ENCODE assay signal across 19 cellular contexts in genomic region chr7:142638581-142638980, GRCh38.
A peak's percentile ranks its signal among the peaks of the same experiment; 100 is the strongest.
DNase-seq lines count a peak whose midpoint lies in the region; ATAC-seq and TF ChIP-seq lines count a peak whose summit lies in the region.
"Had no signal": no experiment of that assay in that cellular context is flagged by ENCODE, and none has a peak within 500 bp of the region (broad histone marks: within the 10 kb centered on the region; RNA-seq: fewer than 3 reads in every experiment).

No MANE protein-coding gene starts in this region.

- H4K20me1 ChIP-seq in SK-N-SH (ENCODE audit: insufficient read depth): no peaks in the 10 kb centered on the region

- POLR2A ChIA-PET in SK-N-SH (lab: Yijun Ruan, JAX): no interaction called here

- WGBS in SK-N-SH (ENCODE audit: low lambda C conversion rate): 50% methylated on average over 4 of the region's 4 CpGs

- no peak for TF ChIP-seq RAD21 in SK-N-SH (IDR thresholded peaks at IDR 0.05; ENCODE audit: low read length)

- H3K36me3 Mint-ChIP-seq in activated T-cell treated with anti-CD3 and anti-CD28 coated beads, Interleukin-2, amount 50 U/mL, for 24 hours (ENCODE audit: low read depth): peaks cover 2% of the 10 kb centered on the region
- H3K36me3 Mint-ChIP-seq in activated naive CD8-positive, alpha-beta T cell: no peaks in the 10 kb centered on the region
- peaks cover 2% of the 10 kb centered on the region for H3K36me3 Mint-ChIP-seq in activated naive CD8-positive, alpha-beta T cell treated with anti-CD3 and anti-CD28 coated beads for 36 hours
- H3K36me3 Mint-ChIP-seq: CD8-positive, alpha-beta T cell had no signal

- ATAC-seq in SK-N-SH treated with all-trans-retinoic acid at 6 μM for 48 hours (no peak), GM18909 (IDR thresholded peaks at IDR 0.05; ENCODE audit: poor library complexity, unreplicated experiment) (no peak)
- ATAC-seq: A549; CD8-positive, alpha-beta T cell had no signal

- no peak overlapping the region for H3K9ac ChIP-seq in SK-N-SH
- H3K9ac ChIP-seq: GM23248 had no signal

- no peaks in the 10 kb centered on the region for H3K36me3 ChIP-seq in SK-N-SH (replicated peaks in 1 of 2; ENCODE audit: control insufficient read depth in 1 of 2, insufficient read depth in 2 of 2, low read length in 1 of 2)

- no peaks in the 10 kb centered on the region for H3K9me3 Mint-ChIP-seq in activated T-cell treated with anti-CD3 and anti-CD28 coated beads, Interleukin-2, amount 50 U/mL, for 24 hours
- no peaks in the 10 kb centered on the region for H3K9me3 Mint-ChIP-seq in activated naive CD8-positive, alpha-beta T cell (ENCODE audit: low read depth)
- H3K9me3 Mint-ChIP-seq in activated naive CD8-positive, alpha-beta T cell treated with anti-CD3 and anti-CD28 coated beads for 36 hours: no peaks in the 10 kb centered on the region
- H3K9me3 Mint-ChIP-seq: CD8-positive, alpha-beta T cell had no signal

- H3K27me3 ChIP-seq in SK-N-SH (ENCODE audit: insufficient read depth): peaks cover 9% of the 10 kb centered on the region; the same call in 1 of the 2 replicates

- no peak overlapping the region for H3K4me2 ChIP-seq in SK-N-SH
- H3K4me2 ChIP-seq: A549 had no signal

- H3K27ac Mint-ChIP-seq in activated T-cell treated with anti-CD3 and anti-CD28 coated beads, Interleukin-2, amount 50 U/mL, for 24 hours: peak overlapping the region; percentile 18
- H3K27ac Mint-ChIP-seq in activated naive CD8-positive, alpha-beta T cell: no peak overlapping the region
- H3K27ac Mint-ChIP-seq in activated naive CD8-positive, alpha-beta T cell treated with anti-CD3 and anti-CD28 coated beads for 36 hours: no peak overlapping the region
- H3K27ac Mint-ChIP-seq: CD8-positive, alpha-beta T cell had no signal

- no peak overlapping the region for H3K4me3 Mint-ChIP-seq in activated T-cell treated with anti-CD3 and anti-CD28 coated beads, Interleukin-2, amount 50 U/mL, for 24 hours
- H3K4me3 Mint-ChIP-seq in activated naive CD8-positive, alpha-beta T cell: peak overlapping the region; percentile 47
- H3K4me3 Mint-ChIP-seq in activated naive CD8-positive, alpha-beta T cell treated with anti-CD3 and anti-CD28 coated beads for 36 hours: no peak overlapping the region
- H3K4me3 Mint-ChIP-seq: CD8-positive, alpha-beta T cell had no signal

- CTCF ChIA-PET in SK-N-SH (lab: Yijun Ruan, JAX): interaction anchor here (2.4 to 11.2 kb wide), 3 partner anchors 7 to 147 kb away, joined by 5 to 488 read pairs (median 148); no protein-coding TSS in a partner anchor

- no peaks in the 10 kb centered on the region for H3F3A ChIP-seq in SK-N-SH (replicated peaks; ENCODE audit: insufficient read depth)

- no peak overlapping the region for H2AFZ ChIP-seq in SK-N-SH (ENCODE audit: low read depth)
- H2AFZ ChIP-seq: GM23248 had no signal

- H3K27me3 Mint-ChIP-seq in activated T-cell treated with anti-CD3 and anti-CD28 coated beads, Interleukin-2, amount 50 U/mL, for 24 hours: no peaks in the 10 kb centered on the region
- H3K27me3 Mint-ChIP-seq in activated naive CD8-positive, alpha-beta T cell: peaks cover 2% of the 10 kb centered on the region
- peaks cover 6% of the 10 kb centered on the region for H3K27me3 Mint-ChIP-seq in activated naive CD8-positive, alpha-beta T cell treated with anti-CD3 and anti-CD28 coated beads for 36 hours

- H3K27ac ChIP-seq in SK-N-SH (ENCODE audit: low read depth in 2 of 2, low read length in 1 of 2): no peak overlapping the region
- H3K27ac ChIP-seq: 22Rv1, A549, C4-2B, GM23248 had no signal

- no peak overlapping the region for H3K4me3 ChIP-seq in SK-N-SH (ENCODE audit: low read depth in 2 of 2, low read length in 1 of 2)
- H3K4me3 ChIP-seq: A549, GM23248 had no signal

- no peak for TF ChIP-seq CTCF in SK-N-SH (IDR thresholded peaks at IDR 0.05)

- DNase-seq in SK-N-SH (no peak), globus pallidus (ENCODE audit: low spot score) (no peak)
- no peak for DNase-seq in activated T-cell treated with anti-CD3 and anti-CD28 coated beads, Interleukin-2, amount 50 U/mL, for 24 hours
- no peak for DNase-seq in activated T-cell treated with anti-CD3 and anti-CD28 coated beads, Interleukin-2, amount 50 U/mL, for 48 hours
- DNase-seq in activated naive CD8-positive, alpha-beta T cell treated with anti-CD3 and anti-CD28 coated beads for 36 hours: no peak
- DNase-seq: AML-193; CD8-positive, alpha-beta T cell; DMS 273 treated with DMSO at 0.1 percent for 48 hours; DMS53; DND-41; EL; GM23248; HCEC 1CT had no signal

- TF ChIP-seq EP300 in SK-N-SH (IDR thresholded peaks at IDR 0.05; ENCODE audit: borderline replicate concordance in 1 of 2, low read depth in 1 of 2, low read length in 1 of 2): no peak

- H3K4me1 ChIP-seq in SK-N-SH (ENCODE audit: control insufficient read depth in 1 of 2, insufficient read depth in 2 of 2, low read depth in 1 of 2, low read length in 1 of 2): no peaks in the 10 kb centered on the region
- H3K4me1 ChIP-seq: A549 had no signal

- no peaks in the 10 kb centered on the region for H3K9me3 ChIP-seq in SK-N-SH

- no peaks in the 10 kb centered on the region for H3K79me2 ChIP-seq in SK-N-SH (ENCODE audit: insufficient read depth)

- no peaks in the 10 kb centered on the region for H3K9me2 ChIP-seq in SK-N-SH

- peaks cover 15% of the 10 kb centered on the region for H3K4me1 Mint-ChIP-seq in activated T-cell treated with anti-CD3 and anti-CD28 coated beads, Interleukin-2, amount 50 U/mL, for 24 hours (ENCODE audit: low read depth)
- peaks cover 10% of the 10 kb centered on the region for H3K4me1 Mint-ChIP-seq in activated naive CD8-positive, alpha-beta T cell (ENCODE audit: low read depth)
- peaks cover 13% of the 10 kb centered on the region for H3K4me1 Mint-ChIP-seq in activated naive CD8-positive, alpha-beta T cell treated with anti-CD3 and anti-CD28 coated beads for 36 hours

TF ChIP-seq in SK-N-SH, 30 proteins besides CTCF, POLR2A, EP300 and RAD21:
- TF ChIP-seq TEAD4 (IDR thresholded peaks at IDR 0.05; ENCODE audit: borderline replicate concordance, insufficient read depth) (no peak), NFIC (IDR thresholded peaks at IDR 0.05; ENCODE audit: borderline replicate concordance) (no peak), RFX5 (IDR thresholded peaks at IDR 0.05; ENCODE audit: low read length) (peak; percentile 75; the same call in 1 of the 2 replicates), FOSL2 (IDR thresholded peaks at IDR 0.05; ENCODE audit: borderline replicate concordance, low read depth) (no peak), GATA2 (CRISPR knock-in tag; IDR thresholded peaks at IDR 0.05) (no peak)
TF ChIP-seq in SK-N-SH: peak in this region for 1.

TF ChIP-seq in SK-N-SH treated with all-trans-retinoic acid at 6 μM for 48 hours, 23 proteins besides CTCF, POLR2A, EP300 and RAD21:
- TF ChIP-seq ZC3H10 (CRISPR knock-in tag; IDR thresholded peaks at IDR 0.05) (no peak), ZNF565 (CRISPR knock-in tag; conservative IDR thresholded peaks at IDR 0.05; ENCODE audit: low read depth) (no peak), CREB5 (CRISPR knock-in tag; IDR thresholded peaks at IDR 0.05; ENCODE audit: low read depth) (no peak), ESRRG (CRISPR knock-in tag; IDR thresholded peaks at IDR 0.05) (no peak)
- TF ChIP-seq, protein P1, sequence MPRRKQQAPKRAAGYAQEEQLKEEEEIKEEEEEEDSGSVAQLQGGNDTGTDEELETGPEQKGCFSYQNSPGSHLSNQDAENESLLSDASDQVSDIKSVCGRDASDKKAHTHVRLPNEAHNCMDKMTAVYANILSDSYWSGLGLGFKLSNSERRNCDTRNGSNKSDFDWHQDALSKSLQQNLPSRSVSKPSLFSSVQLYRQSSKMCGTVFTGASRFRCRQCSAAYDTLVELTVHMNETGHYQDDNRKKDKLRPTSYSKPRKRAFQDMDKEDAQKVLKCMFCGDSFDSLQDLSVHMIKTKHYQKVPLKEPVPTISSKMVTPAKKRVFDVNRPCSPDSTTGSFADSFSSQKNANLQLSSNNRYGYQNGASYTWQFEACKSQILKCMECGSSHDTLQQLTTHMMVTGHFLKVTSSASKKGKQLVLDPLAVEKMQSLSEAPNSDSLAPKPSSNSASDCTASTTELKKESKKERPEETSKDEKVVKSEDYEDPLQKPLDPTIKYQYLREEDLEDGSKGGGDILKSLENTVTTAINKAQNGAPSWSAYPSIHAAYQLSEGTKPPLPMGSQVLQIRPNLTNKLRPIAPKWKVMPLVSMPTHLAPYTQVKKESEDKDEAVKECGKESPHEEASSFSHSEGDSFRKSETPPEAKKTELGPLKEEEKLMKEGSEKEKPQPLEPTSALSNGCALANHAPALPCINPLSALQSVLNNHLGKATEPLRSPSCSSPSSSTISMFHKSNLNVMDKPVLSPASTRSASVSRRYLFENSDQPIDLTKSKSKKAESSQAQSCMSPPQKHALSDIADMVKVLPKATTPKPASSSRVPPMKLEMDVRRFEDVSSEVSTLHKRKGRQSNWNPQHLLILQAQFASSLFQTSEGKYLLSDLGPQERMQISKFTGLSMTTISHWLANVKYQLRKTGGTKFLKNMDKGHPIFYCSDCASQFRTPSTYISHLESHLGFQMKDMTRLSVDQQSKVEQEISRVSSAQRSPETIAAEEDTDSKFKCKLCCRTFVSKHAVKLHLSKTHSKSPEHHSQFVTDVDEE (CRISPR knock-in tag; IDR thresholded peaks at IDR 0.05): no peak
